ENCODE assay signal across 9 cellular contexts in the genomic region with DNA sequence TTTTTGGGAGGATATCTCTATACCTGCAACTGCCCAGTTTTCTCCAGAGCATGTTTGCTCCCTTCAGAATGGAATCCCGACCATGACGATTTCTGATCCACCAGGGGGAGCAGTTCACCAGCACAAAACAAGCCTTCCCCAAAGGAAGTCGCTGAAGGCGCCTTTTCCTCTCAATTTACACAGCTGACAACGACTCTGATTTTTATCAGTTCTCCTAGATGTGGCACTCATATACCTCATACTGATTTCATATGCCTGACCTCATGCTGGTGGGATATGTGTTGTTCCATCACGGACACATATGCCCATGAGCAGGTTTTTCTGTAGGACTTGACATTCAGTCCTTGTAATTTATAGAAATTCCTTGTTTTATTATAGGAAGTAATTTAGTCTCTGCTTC.
A peak's percentile ranks its signal among the peaks of the same experiment; 100 is the strongest.
DNase-seq lines count a peak whose midpoint lies in the region; TF ChIP-seq lines count a peak whose summit lies in the region.
"Had no signal": no experiment of that assay in that cellular context is flagged by ENCODE, and none has a peak within 500 bp of the region (broad histone marks: within the 10 kb centered on the region; RNA-seq: fewer than 3 reads in every experiment).

No MANE protein-coding gene starts in this region.

- H3K36me3 ChIP-seq in brain microvascular endothelial cell (replicated peaks), result no peaks in the 10 kb centered on the region

- H3K9me3 Mint-ChIP-seq in immature natural killer cell, result no peaks in the 10 kb centered on the region

- H3K27ac Mint-ChIP-seq in immature natural killer cell, result no peak overlapping the region
- H3K27ac Mint-ChIP-seq: activated naive CD8-positive, alpha-beta T cell had no signal

- no peak overlapping the region for H3K4me3 Mint-ChIP-seq in immature natural killer cell
- H3K4me3 Mint-ChIP-seq: activated naive CD8-positive, alpha-beta T cell had no signal

- H3K36me3 Mint-ChIP-seq in immature natural killer cell, result no peaks in the 10 kb centered on the region
- H3K36me3 Mint-ChIP-seq: activated naive CD8-positive, alpha-beta T cell had no signal

- no peak overlapping the region for H3K4me3 ChIP-seq in brain microvascular endothelial cell (ENCODE audit: low read depth, low read length)

- peaks cover 5 to 7% of the 10 kb centered on the region in 2 donors for H3K4me1 Mint-ChIP-seq in immature natural killer cell

- in situ Hi-C loops in brain microvascular endothelial cell (cut with HindIII; ENCODE audit: low pct_ligation_motif_present, low sequenced_read_pairs), result no loop called here

- peaks cover 6 to 14% (median 10%) of the 10 kb centered on the region in 3 donors for H3K27me3 Mint-ChIP-seq in immature natural killer cell (ENCODE audit: low read depth in 3 of 3)

- TF ChIP-seq CTCF in brain microvascular endothelial cell (IDR thresholded peaks at IDR 0.05; ENCODE audit: low read depth, low read length, missing control alignments), result peak; percentile 86

- no peaks in the 10 kb centered on the region for H3K27me3 ChIP-seq in brain microvascular endothelial cell (replicated peaks)

- H3K27ac ChIP-seq in brain microvascular endothelial cell, result no peak overlapping the region

- DNase-seq in DMS114 treated with DMSO at 0.1 percent for 48 hours (lab: John Stamatoyannopoulos, UW; ENCODE audit: unreplicated experiment) (peak; percentile 81), H4 (ENCODE audit: low spot score) (peak; percentile 69), NCI-H1417 (lab: John Stamatoyannopoulos, UW) (peak; percentile 56 to 88 (median 73)), T1000 (lab: John Stamatoyannopoulos, UW) (peak; percentile 36), brain microvascular endothelial cell (peak; percentile 78), immature natural killer cell (peak; percentile 43 to 55 (median 53)), epidermal melanocyte (ENCODE audit: insufficient read length, low spot score) (no peak)
- DNase-seq in stimulated activated CD4-positive, alpha-beta T cell treated with anti-CD3 and anti-CD28 coated beads, Interleukin-15, amount 100 ng/mL, for 48 hours (ENCODE audit: low read depth in 2 of 2), result peak; percentile 21 to 37
